Comparison of ENCODE assay signal across 27 cellular contexts in genomic region chr9:98220911-98221310, GRCh38.
"Had no signal": no experiment of that assay in that cellular context is flagged by ENCODE, and none has a peak within 500 bp of the region (broad histone marks: within the 10 kb centered on the region; RNA-seq: fewer than 3 reads in every experiment).

No MANE protein-coding gene starts in this region.

- H3K27ac ChIP-seq: testis, vagina had no signal

- H3K4me3 ChIP-seq: lower lobe of right lung, smooth muscle cell, testis, vagina had no signal

- ATAC-seq: activated CD4-positive, alpha-beta T cell treated with anti-CD3 and anti-CD28 coated beads for 36 hours; activated T-cell treated with anti-CD3 and anti-CD28 coated beads, Interleukin-2, amount 50 U/mL, for 4 hours; lower lobe of right lung; naive thymus-derived CD4-positive, alpha-beta T cell; sciatic nerve; stimulated activated naive B cell treated with anti-CD40 and anti-IgM and Interleukin-4, amounts not matched to agents 10 μg/mL and 1 μg/mL and 100 μg/mL, for 72 hours had no signal

- DNase-seq: activated B cell treated with CpG ODN at 0.5 μM for 24 hours; activated CD4-positive, alpha-beta T cell treated with anti-CD3 and anti-CD28 coated beads for 36 hours; activated CD4-positive, alpha-beta T cell treated with anti-CD3 and anti-CD28 coated beads, Interleukin-2, amount 50 U/mL, for 4 hours; activated CD8-positive, alpha-beta memory T cell treated with anti-CD3 and anti-CD28 coated beads for 24 hours; activated CD8-positive, alpha-beta memory T cell treated with anti-CD3 and anti-CD28 coated beads, Interleukin-2, amount 50 U/mL, for 4 hours; activated naive CD4-positive, alpha-beta T cell; activated naive CD8-positive, alpha-beta T cell treated with anti-CD3 and anti-CD28 coated beads for 36 hours; activated T-cell treated with anti-CD3 and anti-CD28 coated beads, Interleukin-2, amount 50 U/mL, for 4 hours; amniotic stem cell; effector CD4-positive, alpha-beta T cell; erythroblast; foreskin fibroblast; lower lobe of right lung; naive thymus-derived CD4-positive, alpha-beta T cell; stimulated activated CD4-positive, alpha-beta T cell treated with anti-CD3 and anti-CD28 coated beads, Interleukin-2, amount 100 ng/mL, for 48 hours; stimulated activated CD8-positive, alpha-beta memory T cell treated with anti-CD3 and anti-CD28 coated beads, Interleukin-4, amount 100 ng/mL, for 48 hours; stimulated activated naive B cell treated with anti-CD40 and anti-IgM and Interleukin-4, amounts not matched to agents 10 μg/mL and 1 μg/mL and 100 μg/mL, for 72 hours; testis had no signal

- H3K9me3 Mint-ChIP-seq: activated B cell treated with CpG ODN at 0.5 μM for 24 hours; activated naive CD8-positive, alpha-beta T cell treated with anti-CD3 and anti-CD28 coated beads for 36 hours; activated T-cell treated with anti-CD3 and anti-CD28 coated beads, Interleukin-2, amount 50 U/mL, for 4 hours; activated T-helper 2 cell treated with anti-CD3 and anti-CD28 coated beads, Interferon-gamma antibody, Interleukin-2, Interleukin-4, amounts not matched to agents 10 μg/mL and 5 μg/mL and 100 μg/mL, durations not matched to agents 14 hours and 24 hours and 36 hours; dendritic cell treated with granulocyte-macrophage colony-stimulating factor and Interleukin-4, amounts not matched to agents 40 ng/mL and 50 ng/mL, for 4 days; naive thymus-derived CD4-positive, alpha-beta T cell; neural crest cell; stimulated activated naive B cell treated with anti-CD40 and anti-IgM and Interleukin-4, amounts not matched to agents 10 μg/mL and 1 μg/mL and 100 μg/mL, for 72 hours; type B pancreatic cell had no signal

- H3K27me3 ChIP-seq: testis, vagina had no signal

- H3K36me3 Mint-ChIP-seq: activated naive CD8-positive, alpha-beta T cell treated with anti-CD3 and anti-CD28 coated beads for 36 hours; stimulated activated naive B cell treated with anti-CD40 and anti-IgM and Interleukin-4, amounts not matched to agents 10 μg/mL and 1 μg/mL and 100 μg/mL, for 72 hours had no signal

- FAIRE-seq: endometrium, keratinocyte had no signal

- H3K4me1 Mint-ChIP-seq: activated B cell treated with CpG ODN at 0.5 μM for 24 hours; activated CD4-positive, alpha-beta T cell treated with anti-CD3 and anti-CD28 coated beads for 36 hours; activated naive CD8-positive, alpha-beta T cell treated with anti-CD3 and anti-CD28 coated beads for 36 hours; stimulated activated naive B cell treated with anti-CD40 and anti-IgM and Interleukin-4, amounts not matched to agents 10 μg/mL and 1 μg/mL and 100 μg/mL, for 72 hours had no signal

- H3K4me1 ChIP-seq: testis had no signal

- H3K4me2 ChIP-seq: smooth muscle cell had no signal

- H3K27me3 Mint-ChIP-seq: activated B cell treated with CpG ODN at 0.5 μM for 24 hours; activated CD4-positive, alpha-beta T cell treated with anti-CD3 and anti-CD28 coated beads for 36 hours; activated naive CD8-positive, alpha-beta T cell treated with anti-CD3 and anti-CD28 coated beads for 36 hours; dendritic cell treated with granulocyte-macrophage colony-stimulating factor and Interleukin-4, amounts not matched to agents 40 ng/mL and 50 ng/mL, for 4 days; naive thymus-derived CD4-positive, alpha-beta T cell; stimulated activated naive B cell treated with anti-CD40 and anti-IgM and Interleukin-4, amounts not matched to agents 10 μg/mL and 1 μg/mL and 100 μg/mL, for 72 hours; type B pancreatic cell had no signal

- H3K4me3 Mint-ChIP-seq: activated B cell treated with CpG ODN at 0.5 μM for 24 hours; activated CD4-positive, alpha-beta T cell treated with anti-CD3 and anti-CD28 coated beads for 36 hours; activated naive CD8-positive, alpha-beta T cell treated with anti-CD3 and anti-CD28 coated beads for 36 hours; activated T-cell treated with anti-CD3 and anti-CD28 coated beads, Interleukin-2, amount 50 U/mL, for 4 hours; dendritic cell treated with granulocyte-macrophage colony-stimulating factor and Interleukin-4, amounts not matched to agents 40 ng/mL and 50 ng/mL, for 4 days; naive thymus-derived CD4-positive, alpha-beta T cell; neural crest cell; stimulated activated naive B cell treated with anti-CD40 and anti-IgM and Interleukin-4, amounts not matched to agents 10 μg/mL and 1 μg/mL and 100 μg/mL, for 72 hours; type B pancreatic cell had no signal

- H3K9me3 ChIP-seq: lower lobe of right lung, testis, vagina had no signal

- H3K27ac Mint-ChIP-seq: activated B cell treated with CpG ODN at 0.5 μM for 24 hours; activated CD4-positive, alpha-beta T cell treated with anti-CD3 and anti-CD28 coated beads for 36 hours; activated naive CD8-positive, alpha-beta T cell treated with anti-CD3 and anti-CD28 coated beads for 36 hours; activated T-helper 2 cell treated with anti-CD3 and anti-CD28 coated beads, Interferon-gamma antibody, Interleukin-2, Interleukin-4, amounts not matched to agents 10 μg/mL and 5 μg/mL and 100 μg/mL, durations not matched to agents 14 hours and 24 hours and 36 hours; naive thymus-derived CD4-positive, alpha-beta T cell; stimulated activated naive B cell treated with anti-CD40 and anti-IgM and Interleukin-4, amounts not matched to agents 10 μg/mL and 1 μg/mL and 100 μg/mL, for 72 hours; type B pancreatic cell had no signal
